In the genomic region with DNA sequence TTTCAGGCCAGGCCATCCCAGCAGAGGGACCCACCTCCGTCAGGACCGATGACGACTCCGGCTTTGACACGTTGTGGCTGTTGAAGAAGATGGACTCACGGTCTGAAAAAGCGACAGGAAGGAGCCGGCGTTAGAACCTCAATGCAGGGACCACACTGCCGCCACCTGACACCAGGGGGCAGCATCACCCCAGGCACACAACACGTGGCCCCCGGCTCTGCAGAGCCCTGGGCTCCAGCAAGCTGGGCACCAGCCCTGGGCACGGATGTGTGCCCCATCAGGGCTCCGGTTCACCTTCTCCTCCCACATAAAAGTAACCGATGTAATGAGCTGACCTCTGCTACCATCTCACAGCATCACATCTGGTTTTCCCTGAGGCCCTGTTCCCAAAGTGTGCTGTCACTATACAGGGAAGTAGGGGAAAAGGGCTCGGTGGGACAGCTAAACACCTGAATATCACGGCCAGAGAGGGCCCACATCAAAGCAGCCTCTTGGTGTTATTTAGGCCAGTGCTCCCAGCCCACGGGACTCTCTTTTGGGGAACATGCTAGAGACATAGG, we compare ENCODE assay signal across 8 cellular contexts. TPM values are rescaled to one million over a fixed set of nuclear protein-coding genes. Genes with fewer than 3 reads are reported as not detected.
A peak's percentile ranks its signal among the peaks of the same experiment; 100 is the strongest.
DNase-seq lines count a peak whose midpoint lies in the region; ATAC-seq and TF ChIP-seq lines count a peak whose summit lies in the region.

No MANE protein-coding gene starts in this region.

- H3K4me1 Mint-ChIP-seq in endothelial cell (ENCODE audit: unreplicated experiment): no peaks in the 10 kb centered on the region

- H3K9me3 Mint-ChIP-seq in endothelial cell (ENCODE audit: unreplicated experiment): no peaks in the 10 kb centered on the region

- H3K36me3 Mint-ChIP-seq in endothelial cell (ENCODE audit: low read depth, unreplicated experiment): no peaks in the 10 kb centered on the region

- H3K27me3 Mint-ChIP-seq in endothelial cell (ENCODE audit: unreplicated experiment): peaks cover 12% of the 10 kb centered on the region

- peak; percentile 80 for ATAC-seq in GM18858 (IDR thresholded peaks at IDR 0.05; ENCODE audit: unreplicated experiment)
- ATAC-seq in HG03354 (IDR thresholded peaks at IDR 0.05; ENCODE audit: poor library complexity, severe bottlenecking, unreplicated experiment): peak; percentile 89

- DNase-seq in AG08395 (ENCODE audit: low spot score) (peak; percentile 89), NOMO-1 (lab: John Stamatoyannopoulos, UW; ENCODE audit: unreplicated experiment in 2 of 2) (peak; percentile 22 to 52), endothelial cell (ENCODE audit: low spot score) (peak; percentile 88), middle frontal gyrus (ENCODE audit: extremely low spot score, low spot score) (peak; percentile 74)
- peak; percentile 75 for DNase-seq in activated CD8-positive, alpha-beta memory T cell treated with anti-CD3 and anti-CD28 coated beads, Interleukin-2, amount 50 U/mL, for 24 hours (ENCODE audit: extremely low read depth)
- peak; percentile 93 for DNase-seq in stimulated activated CD8-positive, alpha-beta memory T cell treated with anti-CD3 and anti-CD28 coated beads, Interleukin-4, amount 100 ng/mL, for 48 hours

- no peak overlapping the region for H3K27ac Mint-ChIP-seq in endothelial cell (ENCODE audit: unreplicated experiment)

- no peak overlapping the region for H3K4me3 Mint-ChIP-seq in endothelial cell (ENCODE audit: unreplicated experiment)

- TF ChIP-seq CTCF in endothelial cell (IDR thresholded peaks at IDR 0.05; ENCODE audit: unreplicated experiment): peak; percentile 91

RNA-seq across cellular contexts. Expression of gene CHGA, which starts 29.0 kb away (rescaled TPM):
- 0.67 TPM for total RNA-seq in endothelial cell (ENCODE audit: unreplicated experiment)

Comparison
In these comparisons a context has a peak if more than half of its experiments do, and no peak if none do; other contexts are left out.
1. Peak in every context shown above with its lines: DNase-seq and ATAC-seq.
2. DNase-seq: peak in every context shown above with its lines; median percentile 93 in stimulated activated CD8-positive, alpha-beta memory T cell treated with anti-CD3 and anti-CD28 coated beads, Interleukin-4, amount 100 ng/mL, for 48 hours; 89 in AG08395; 88 in endothelial cell; 75 in activated CD8-positive, alpha-beta memory T cell treated with anti-CD3 and anti-CD28 coated beads, Interleukin-2, amount 50 U/mL, for 24 hours; 74 in middle frontal gyrus; 37 in NOMO-1.